In the genomic region with DNA sequence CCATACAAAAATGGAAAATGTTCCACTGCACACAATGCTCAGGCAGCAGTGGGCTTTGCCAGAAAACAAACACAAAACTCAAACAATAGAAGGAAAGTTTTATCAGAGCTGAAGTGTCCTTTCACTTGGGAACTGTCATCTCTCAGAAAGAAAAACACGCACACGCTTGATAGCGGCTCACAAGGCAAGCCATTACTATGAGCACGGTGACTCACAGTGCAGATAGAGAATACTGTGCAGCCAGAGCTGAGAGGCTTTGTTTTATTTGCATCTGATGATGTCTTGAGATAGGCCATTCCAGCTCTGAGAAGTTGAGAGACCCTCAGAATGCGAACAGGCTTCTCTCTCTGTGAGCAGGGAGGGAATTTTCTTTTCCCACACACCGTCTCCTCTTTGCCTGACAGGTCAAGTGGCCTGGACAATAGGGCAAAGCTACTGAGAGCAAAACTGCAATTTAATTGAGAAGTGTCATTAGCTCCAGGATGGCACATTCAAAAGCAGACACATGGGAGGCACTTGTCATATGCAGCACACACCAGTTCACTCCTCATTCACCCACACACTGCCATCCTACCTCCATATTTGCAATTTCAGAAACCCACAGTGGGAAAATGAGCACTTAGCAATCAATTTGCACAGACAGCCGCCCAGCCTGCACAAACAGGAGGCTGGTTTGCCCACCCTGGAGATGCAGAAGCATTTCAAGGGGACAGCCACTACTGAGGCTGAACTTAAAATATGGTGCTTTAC, we compare ENCODE assay signal across 1 cellular context.
TF ChIP-seq lines count a peak whose summit lies in the region.

No MANE protein-coding gene starts in this region.

TF ChIP-seq in IMR-90, 13 proteins besides CTCF, POLR2A, EP300 and RAD21:
- no peak for TF ChIP-seq MAFK (IDR thresholded peaks at IDR 0.05; ENCODE audit: low read depth, low read length)
- no peak for TF ChIP-seq RCOR1 (IDR thresholded peaks at IDR 0.05; ENCODE audit: insufficient replicate concordance, low read length)
- no peak for TF ChIP-seq RFX5 (IDR thresholded peaks at IDR 0.05; ENCODE audit: low read depth, low read length)
- no peak for TF ChIP-seq CEBPB (IDR thresholded peaks at IDR 0.05; ENCODE audit: low read depth, low read length)
- TF ChIP-seq, protein P1, sequence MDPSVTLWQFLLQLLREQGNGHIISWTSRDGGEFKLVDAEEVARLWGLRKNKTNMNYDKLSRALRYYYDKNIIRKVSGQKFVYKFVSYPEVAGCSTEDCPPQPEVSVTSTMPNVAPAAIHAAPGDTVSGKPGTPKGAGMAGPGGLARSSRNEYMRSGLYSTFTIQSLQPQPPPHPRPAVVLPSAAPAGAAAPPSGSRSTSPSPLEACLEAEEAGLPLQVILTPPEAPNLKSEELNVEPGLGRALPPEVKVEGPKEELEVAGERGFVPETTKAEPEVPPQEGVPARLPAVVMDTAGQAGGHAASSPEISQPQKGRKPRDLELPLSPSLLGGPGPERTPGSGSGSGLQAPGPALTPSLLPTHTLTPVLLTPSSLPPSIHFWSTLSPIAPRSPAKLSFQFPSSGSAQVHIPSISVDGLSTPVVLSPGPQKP (IDR thresholded peaks at IDR 0.05; ENCODE audit: borderline replicate concordance, low read depth, low read length), result no peak
- no peak for TF ChIP-seq BHLHE40 (IDR thresholded peaks at IDR 0.05; ENCODE audit: low read depth, low read length)
- TF ChIP-seq CHD1 (IDR thresholded peaks at IDR 0.05; ENCODE audit: low read depth, low read length), result no peak
- TF ChIP-seq MXI1 (IDR thresholded peaks at IDR 0.05; ENCODE audit: borderline replicate concordance, low read depth, low read length), result no peak
- TF ChIP-seq MAZ (IDR thresholded peaks at IDR 0.05; ENCODE audit: borderline replicate concordance, low read depth, low read length), result no peak
- TF ChIP-seq SMC3 (IDR thresholded peaks at IDR 0.05; ENCODE audit: low read depth, low read length), result no peak
- no peak for TF ChIP-seq NFE2L2 (IDR thresholded peaks at IDR 0.05; ENCODE audit: low read depth, low read length)
- no peak for TF ChIP-seq FOS (IDR thresholded peaks at IDR 0.05; ENCODE audit: low read depth, low read length)
TF ChIP-seq in IMR-90: peak in this region for 0.
